In the genomic region with DNA sequence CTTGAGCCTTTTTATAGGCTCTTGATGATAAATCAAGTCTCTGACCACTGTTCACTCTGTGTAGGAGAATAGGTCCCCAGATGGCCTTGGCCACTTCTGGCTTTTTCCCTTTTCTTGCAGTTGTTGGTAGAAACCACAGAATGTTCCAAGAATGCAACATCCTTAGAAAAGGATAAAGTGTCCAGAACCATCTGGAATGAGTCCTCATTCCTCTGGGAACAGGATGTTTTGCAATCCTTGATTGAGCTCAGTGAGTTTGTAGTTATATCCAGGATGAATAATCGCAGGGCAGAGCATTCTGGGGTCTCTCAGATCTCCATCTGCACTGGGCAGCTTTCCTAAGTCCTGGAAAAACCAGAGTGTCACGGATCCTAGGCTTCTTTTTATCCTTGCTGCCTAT, we compare ENCODE assay signal across 11 cellular contexts.
A peak's percentile ranks its signal among the peaks of the same experiment; 100 is the strongest.
DNase-seq lines count a peak whose midpoint lies in the region; ATAC-seq, FAIRE-seq and TF ChIP-seq lines count a peak whose summit lies in the region.
"Had no signal": no experiment of that assay in that cellular context is flagged by ENCODE, and none has a peak within 500 bp of the region (broad histone marks: within the 10 kb centered on the region; RNA-seq: fewer than 3 reads in every experiment).

No MANE protein-coding gene starts in this region.

- no peak for FAIRE-seq in urothelium cell line (lab: Jason Lieb, UNC)

- peak; percentile 97 for DNase-seq in EH (ENCODE audit: low read depth)
- DNase-seq in foreskin melanocyte = peak; percentile 12
- peak; percentile 92 for DNase-seq in renal cortical epithelial cell (ENCODE audit: low read depth)
- no peak for DNase-seq in urothelium cell line (ENCODE audit: low spot score)
- no peak for DNase-seq in NCI-H345 treated with DMSO at 0.1 percent for 48 hours (lab: John Stamatoyannopoulos, UW; ENCODE audit: unreplicated experiment)
- DNase-seq in activated CD4-positive, CD25-positive, alpha-beta regulatory T cell (lab: John Stamatoyannopoulos, UW) = no peak
- DNase-seq: activated T-cell treated with anti-CD3 and anti-CD28 coated beads, Interleukin-2, amount 50 U/mL, for 1 hour; central memory CD4-positive, alpha-beta T cell; NCI-H187 had no signal

- ATAC-seq in SK-N-SH treated with all-trans-retinoic acid at 6 μM for 48 hours (peak; percentile 75), HG02973 (IDR thresholded peaks at IDR 0.05; ENCODE audit: unreplicated experiment) (no peak)

TF ChIP-seq in SK-N-SH treated with all-trans-retinoic acid at 6 μM for 48 hours, 23 proteins besides CTCF, POLR2A, EP300 and RAD21:
- TF ChIP-seq ISL1 (CRISPR knock-in tag; IDR thresholded peaks at IDR 0.05) = 0 out of 2 replicates have a peak, but pooled peaks have one; percentile 24
- TF ChIP-seq PPARA (CRISPR knock-in tag; IDR thresholded peaks at IDR 0.05; ENCODE audit: borderline replicate concordance) = no peak
- TF ChIP-seq ZNF70 (CRISPR knock-in tag; IDR thresholded peaks at IDR 0.05) = no peak
- TF ChIP-seq, protein P1, sequence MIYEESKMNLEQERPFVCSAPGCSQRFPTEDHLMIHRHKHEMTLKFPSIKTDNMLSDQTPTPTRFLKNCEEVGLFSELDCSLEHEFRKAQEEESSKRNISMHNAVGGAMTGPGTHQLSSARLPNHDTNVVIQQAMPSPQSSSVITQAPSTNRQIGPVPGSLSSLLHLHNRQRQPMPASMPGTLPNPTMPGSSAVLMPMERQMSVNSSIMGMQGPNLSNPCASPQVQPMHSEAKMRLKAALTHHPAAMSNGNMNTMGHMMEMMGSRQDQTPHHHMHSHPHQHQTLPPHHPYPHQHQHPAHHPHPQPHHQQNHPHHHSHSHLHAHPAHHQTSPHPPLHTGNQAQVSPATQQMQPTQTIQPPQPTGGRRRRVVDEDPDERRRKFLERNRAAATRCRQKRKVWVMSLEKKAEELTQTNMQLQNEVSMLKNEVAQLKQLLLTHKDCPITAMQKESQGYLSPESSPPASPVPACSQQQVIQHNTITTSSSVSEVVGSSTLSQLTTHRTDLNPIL (CRISPR knock-in tag; IDR thresholded peaks at IDR 0.05; ENCODE audit: low read depth) = no peak
TF ChIP-seq in SK-N-SH treated with all-trans-retinoic acid at 6 μM for 48 hours: peak in this region for 1.

Comparison
In these comparisons a context has a peak if more than half of its experiments do, and no peak if none do; other contexts are left out.
1. DNase-seq: peak in EH (single experiment), foreskin melanocyte (single experiment) and renal cortical epithelial cell (single experiment); none in urothelium cell line (single experiment), NCI-H345 treated with DMSO at 0.1 percent for 48 hours (single experiment) and activated CD4-positive, CD25-positive, alpha-beta regulatory T cell (0 of 4).